ENCODE assay signal across 8 cellular contexts in genomic region chr16:9099131-9099625, GRCh38. TPM values are rescaled to one million over a fixed set of nuclear protein-coding genes. Genes with fewer than 3 reads are reported as not detected.
DNase-seq lines count a peak whose midpoint lies in the region; ATAC-seq and TF ChIP-seq lines count a peak whose summit lies in the region.

No MANE protein-coding gene starts in this region.

- H3K27ac ChIP-seq in SK-N-MC (peak overlapping the region; percentile 10; the same call in 1 of the 2 replicates), foreskin keratinocyte (no peak overlapping the region), vagina (peak overlapping the region; percentile 27)

- intact Hi-C loops in vagina (cut with DNase I), result no loop called here

- TF ChIP-seq POLR2A in vagina (IDR thresholded peaks at IDR 0.05), result no peak

- H3K4me3 ChIP-seq in SK-N-MC, result no peak overlapping the region
- no peak overlapping the region for H3K4me3 ChIP-seq in vagina

- no peak for TF ChIP-seq CTCF in foreskin keratinocyte (conservative IDR thresholded peaks at IDR 0.05)
- TF ChIP-seq CTCF in vagina (IDR thresholded peaks at IDR 0.05), result no peak

- H3K27me3 ChIP-seq in foreskin keratinocyte (no peaks in the 10 kb centered on the region), vagina (no peaks in the 10 kb centered on the region)

- H3K36me3 ChIP-seq in SK-N-MC (ENCODE audit: insufficient read depth, low read length), result peaks cover 98% of the 10 kb centered on the region
- peaks cover 0 to 39% of the 10 kb centered on the region in 2 donors for H3K36me3 ChIP-seq in vagina

- peak; percentile 27 for DNase-seq in stimulated activated CD4-positive, alpha-beta T cell treated with anti-CD3 and anti-CD28 coated beads, Interleukin-1b, Interleukin-23, amount 100 ng/mL, for 48 hours
- DNase-seq in stimulated activated CD4-positive, alpha-beta T cell treated with anti-CD3 and anti-CD28 coated beads, Interleukin-4, amount 100 ng/mL, for 24 hours, result no peak
- DNase-seq in SK-N-MC (ENCODE audit: low read depth, low spot score), result no peak
- DNase-seq in foreskin keratinocyte, result peak in 1 of 2 donors; percentile 54
- no peak for DNase-seq in vagina (ENCODE audit: extremely low spot score in 2 of 2)

- H3K9me3 ChIP-seq in SK-N-MC (ENCODE audit: low read depth, low read length) (no peaks in the 10 kb centered on the region), vagina (no peaks in the 10 kb centered on the region)

- no peak overlapping the region for H3K9ac ChIP-seq in SK-N-MC (ENCODE audit: insufficient read length)

- H3K4me1 ChIP-seq in foreskin keratinocyte, result peaks cover 75% of the 10 kb centered on the region
- H3K4me1 ChIP-seq in vagina, result peaks cover 100% of the 10 kb centered on the region

- ATAC-seq in foreskin keratinocyte (peak; percentile 59), HG03565 (IDR thresholded peaks at IDR 0.05; ENCODE audit: unreplicated experiment) (no peak), HG03196 (IDR thresholded peaks at IDR 0.05; ENCODE audit: unreplicated experiment) (no peak), HG02852 (IDR thresholded peaks at IDR 0.05; ENCODE audit: unreplicated experiment) (no peak)

RNA-seq across cellular contexts. Expression of gene HAPSTR1, which starts 7.7 kb away (rescaled TPM):
- total RNA-seq in foreskin keratinocyte (61.3 and 68.2 TPM in 2 replicates), vagina (33.6 TPM)
- polyA plus RNA-seq in foreskin keratinocyte, result 14.3 and 16.4 TPM in 2 replicates
